In genomic region chr7:121187676-121188075, GRCh38 we compare ENCODE assay signal across 18 cellular contexts.
DNase-seq lines count a peak whose midpoint lies in the region; TF ChIP-seq lines count a peak whose summit lies in the region.
"Had no signal": no experiment of that assay in that cellular context is flagged by ENCODE, and none has a peak within 500 bp of the region (broad histone marks: within the 10 kb centered on the region; RNA-seq: fewer than 3 reads in every experiment).

No MANE protein-coding gene starts in this region.

- H3K36me3 ChIP-seq in GM23248 (ENCODE audit: low read depth) (no peaks in the 10 kb centered on the region), OCI-LY1 (ENCODE audit: insufficient read depth, low read length) (peaks cover 11% of the 10 kb centered on the region), neuronal stem cell (replicated peaks in 1 of 2; ENCODE audit: control insufficient read depth in 2 of 2, insufficient read depth in 2 of 2, low read length in 2 of 2) (no peaks in the 10 kb centered on the region)
- H3K36me3 ChIP-seq: colonic mucosa, left lung had no signal

- TF ChIP-seq CTCF in OCI-LY1 (IDR thresholded peaks at IDR 0.05; ENCODE audit: low read length) (no peak), fibroblast of mammary gland (conservative IDR thresholded peaks at IDR 0.05; ENCODE audit: control insufficient read depth, insufficient read depth, low read depth, low read length) (no peak)

- H3F3A ChIP-seq in GM23248 (ENCODE audit: insufficient read depth): no peaks in the 10 kb centered on the region
- no peaks in the 10 kb centered on the region for H3F3A ChIP-seq in OCI-LY1 (ENCODE audit: insufficient read depth, low read length)

- H3K9me2 ChIP-seq in GM23248 (ENCODE audit: insufficient read depth) (no peaks in the 10 kb centered on the region), OCI-LY1 (ENCODE audit: low read depth, low read length) (no peaks in the 10 kb centered on the region)

- H3K27ac ChIP-seq in GM23248 (no peak overlapping the region), OCI-LY1 (ENCODE audit: low read depth, low read length, poor library complexity, severe bottlenecking) (peak overlapping the region; percentile 59), neuronal stem cell (replicated peaks; ENCODE audit: low read length) (no peak overlapping the region)
- H3K27ac ChIP-seq: colonic mucosa, left lung, psoas muscle had no signal

- no peak overlapping the region for H3K9ac ChIP-seq in GM23248
- no peak overlapping the region for H3K9ac ChIP-seq in OCI-LY1 (ENCODE audit: low read length)
- no peak overlapping the region for H3K9ac ChIP-seq in neuronal stem cell (ENCODE audit: low read depth, low read length, poor library complexity)

- H4K91ac ChIP-seq in neuronal stem cell (ENCODE audit: low read depth, low read length, poor library complexity): no peak overlapping the region

- no peak overlapping the region for H2AK5ac ChIP-seq in neuronal stem cell (ENCODE audit: low read depth, low read length)

- H3K79me2 ChIP-seq in GM23248 (ENCODE audit: insufficient read depth) (no peaks in the 10 kb centered on the region), OCI-LY1 (ENCODE audit: insufficient read depth, low read length) (no peaks in the 10 kb centered on the region)

- H3K14ac ChIP-seq in neuronal stem cell (ENCODE audit: low read length): no peak overlapping the region

- no peaks in the 10 kb centered on the region for H3K27me3 ChIP-seq in GM23248 (replicated peaks; ENCODE audit: insufficient read depth)
- no peaks in the 10 kb centered on the region for H3K27me3 ChIP-seq in OCI-LY1 (ENCODE audit: insufficient read depth, low read length)
- H3K27me3 ChIP-seq in neuronal stem cell (ENCODE audit: control insufficient read depth in 3 of 3, insufficient read depth in 3 of 3, low read depth in 1 of 3, low read length in 3 of 3): no peaks in the 10 kb centered on the region
- H3K27me3 ChIP-seq: colonic mucosa, left lung had no signal

- H2BK12ac ChIP-seq in neuronal stem cell (ENCODE audit: low read length): no peak overlapping the region

- H2AFZ ChIP-seq in GM23248 (peak overlapping the region; percentile 63), OCI-LY1 (ENCODE audit: low read length) (peak overlapping the region; percentile 53), neuronal stem cell (ENCODE audit: low read length) (no peak overlapping the region)

- H4K20me1 ChIP-seq in GM23248 (ENCODE audit: insufficient read depth): no peaks in the 10 kb centered on the region
- no peaks in the 10 kb centered on the region for H4K20me1 ChIP-seq in OCI-LY1 (ENCODE audit: insufficient read depth, low read length)

- H2BK15ac ChIP-seq in neuronal stem cell (ENCODE audit: low read length): no peak overlapping the region

- no peak overlapping the region for H3K18ac ChIP-seq in neuronal stem cell (ENCODE audit: low read length)

- no peaks in the 10 kb centered on the region for H3K79me1 ChIP-seq in neuronal stem cell (ENCODE audit: low read depth, low read length)

- no peak overlapping the region for H2BK120ac ChIP-seq in neuronal stem cell (ENCODE audit: low read depth, low read length)

- H3K4me1 ChIP-seq in GM23248 (ENCODE audit: insufficient read depth) (peaks cover 4% of the 10 kb centered on the region; the same call in 1 of the 2 replicates), OCI-LY1 (ENCODE audit: insufficient read depth, low read length, severe bottlenecking) (peaks cover 52% of the 10 kb centered on the region), neuronal stem cell (ENCODE audit: control insufficient read depth in 2 of 2, insufficient read depth in 1 of 2, low read depth in 1 of 2, low read length in 2 of 2) (no peaks in the 10 kb centered on the region)
- H3K4me1 ChIP-seq: colonic mucosa, left lung had no signal

- H3K23ac ChIP-seq in neuronal stem cell (ENCODE audit: low read depth, low read length, poor library complexity): no peak overlapping the region

- in situ Hi-C loops in GM23248 (cut with MboI): no loop called here

- DNase-seq in GM23248 (peak; percentile 17), fibroblast of mammary gland (ENCODE audit: low read depth) (peak; percentile 44), skeletal muscle cell (ENCODE audit: low read depth) (peak; percentile 49), COR-L47 (lab: John Stamatoyannopoulos, UW) (no peak), neuronal stem cell (ENCODE audit: low spot score) (no peak)
- DNase-seq in activated naive CD4-positive, alpha-beta T cell treated with Interleukin-2 at 50 U/mL for 16 hours: no peak
- DNase-seq: activated CD8-positive, alpha-beta T cell treated with anti-CD3 and anti-CD28 coated beads for 36 hours; amygdala; CD8-positive, alpha-beta T cell; colonic mucosa; hypothalamus; left lung; naive thymus-derived CD8-positive, alpha-beta T cell; NCI-H1092 treated with DMSO at 0.1 percent for 48 hours; NCI-H226; psoas muscle; substantia nigra had no signal

- H2BK5ac ChIP-seq in neuronal stem cell (ENCODE audit: low read length): no peak overlapping the region

- H3K4me2 ChIP-seq in GM23248 (ENCODE audit: unreplicated experiment) (no peak overlapping the region), OCI-LY1 (ENCODE audit: low read length) (no peak overlapping the region), neuronal stem cell (ENCODE audit: insufficient read depth, low read length, poor library complexity, severe bottlenecking) (no peak overlapping the region)

- H3K4me3 ChIP-seq in GM23248 (no peak overlapping the region), OCI-LY1 (ENCODE audit: low read depth, low read length, poor library complexity, severe bottlenecking) (no peak overlapping the region), fibroblast of mammary gland (ENCODE audit: control insufficient read depth, low read depth, low read length) (no peak overlapping the region), skeletal muscle cell (ENCODE audit: low read depth, low read length) (no peak overlapping the region), neuronal stem cell (ENCODE audit: low read length in 2 of 2) (no peak overlapping the region)
- H3K4me3 ChIP-seq: colonic mucosa, left lung, psoas muscle had no signal

- H3K9me3 ChIP-seq in GM23248 (ENCODE audit: low read depth) (no peaks in the 10 kb centered on the region), OCI-LY1 (ENCODE audit: low read length) (peaks cover 11% of the 10 kb centered on the region), neuronal stem cell (replicated peaks in 1 of 2; ENCODE audit: control insufficient read depth in 2 of 2, insufficient read depth in 1 of 2, low read depth in 1 of 2, low read length in 2 of 2) (no peaks in the 10 kb centered on the region)
- H3K9me3 ChIP-seq: colonic mucosa, left lung, psoas muscle had no signal

- no peak overlapping the region for H3K4ac ChIP-seq in neuronal stem cell (ENCODE audit: low read length)

- H4K8ac ChIP-seq in neuronal stem cell (ENCODE audit: low read depth, low read length): no peak overlapping the region

Comparison
In these comparisons a context has a peak if more than half of its experiments do, and no peak if none do; other contexts are left out.
1. DNase-seq: peak in GM23248 (single experiment), fibroblast of mammary gland (single experiment) and skeletal muscle cell (single experiment); none in activated naive CD4-positive, alpha-beta T cell treated with Interleukin-2 at 50 U/mL for 16 hours (single experiment), COR-L47 (single experiment) and neuronal stem cell (single experiment).